ENCODE assay signal across 1 cellular context in genomic region chr16:4081577-4082021, GRCh38.
TF ChIP-seq lines count a peak whose summit lies in the region.

No MANE protein-coding gene starts in this region.

TF ChIP-seq in GM23338, 12 proteins besides CTCF, POLR2A, EP300 and RAD21 (continued from another document):
- TF ChIP-seq ETS1 (IDR thresholded peaks at IDR 0.05) (no peak), CREB1 (CRISPR knock-in tag; IDR thresholded peaks at IDR 0.05; ENCODE audit: low read depth) (no peak), EZH2 (IDR thresholded peaks at IDR 0.05; ENCODE audit: low read depth, unreplicated experiment) (no peak), ZNF331 (CRISPR knock-in tag; IDR thresholded peaks at IDR 0.05; ENCODE audit: low read depth) (no peak), STAT1 (IDR thresholded peaks at IDR 0.05; ENCODE audit: unreplicated experiment) (no peak)
